In the genomic region with DNA sequence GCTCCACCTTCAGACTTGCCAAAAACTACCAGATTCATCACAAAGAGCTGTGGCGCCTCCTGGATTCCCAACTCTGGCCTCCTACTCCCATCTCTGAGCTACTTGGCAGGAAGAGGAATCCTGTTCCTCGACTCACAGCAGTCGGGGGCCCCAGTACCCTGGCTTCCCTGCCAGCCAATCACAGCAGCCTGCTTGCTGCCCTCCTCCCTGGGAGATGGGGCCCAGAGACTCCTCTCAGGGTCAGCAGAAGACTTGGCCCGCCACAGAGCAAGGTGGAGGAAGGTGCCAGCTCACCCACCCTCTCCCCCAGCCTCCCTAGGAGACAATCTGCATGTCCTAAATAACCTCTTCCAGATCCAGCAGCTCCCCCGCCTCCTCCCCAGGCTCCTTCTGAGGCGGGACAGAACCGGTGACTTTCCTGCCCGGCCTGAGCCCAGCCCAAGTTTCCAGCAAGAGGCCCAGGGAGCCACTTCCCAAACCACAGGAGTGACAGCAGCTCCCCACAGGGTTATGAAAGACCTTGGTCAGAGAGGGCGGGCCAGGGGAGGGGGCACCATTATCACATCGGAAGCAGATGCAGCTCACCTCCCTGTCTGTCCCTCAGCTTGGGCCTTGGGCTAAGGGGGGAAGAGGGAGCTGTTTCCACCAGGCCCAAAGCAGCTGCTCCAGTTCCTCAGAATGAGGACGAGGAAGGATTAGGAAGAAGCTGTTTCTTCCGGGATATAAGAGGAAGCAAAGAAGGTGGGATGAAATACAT, we compare ENCODE assay signal across 1 cellular context.
TF ChIP-seq lines count a peak whose summit lies in the region.

No MANE protein-coding gene starts in this region.

TF ChIP-seq in K562, 482 proteins besides CTCF, POLR2A, EP300 and RAD21 (continued from another document and continues in another):
- TF ChIP-seq, protein P1, sequence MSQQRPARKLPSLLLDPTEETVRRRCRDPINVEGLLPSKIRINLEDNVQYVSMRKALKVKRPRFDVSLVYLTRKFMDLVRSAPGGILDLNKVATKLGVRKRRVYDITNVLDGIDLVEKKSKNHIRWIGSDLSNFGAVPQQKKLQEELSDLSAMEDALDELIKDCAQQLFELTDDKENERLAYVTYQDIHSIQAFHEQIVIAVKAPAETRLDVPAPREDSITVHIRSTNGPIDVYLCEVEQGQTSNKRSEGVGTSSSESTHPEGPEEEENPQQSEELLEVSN (IDR thresholded peaks at IDR 0.05; ENCODE audit: borderline replicate concordance in 1 of 2, extremely low read depth in 1 of 2, insufficient read depth in 1 of 2, insufficient read length in 1 of 2, low read depth in 1 of 2, low read length in 1 of 2, poor library complexity in 1 of 2, severe bottlenecking in 1 of 2), result peak in 1 of 2 experiments; percentile 54
- TF ChIP-seq NBN (IDR thresholded peaks at IDR 0.05; ENCODE audit: low read depth) (no peak; the same call in 1 of the 2 replicates), CSDE1 (IDR thresholded peaks at IDR 0.05) (no peak), RUNX1 (IDR thresholded peaks at IDR 0.05; ENCODE audit: low read depth) (0 out of 2 replicates have a peak, but pooled peaks have one; percentile 45), SIX5 (IDR thresholded peaks at IDR 0.05; ENCODE audit: borderline replicate concordance in 1 of 2, insufficient read depth in 1 of 2, low read depth in 1 of 2, low read length in 2 of 2) (no peak), ZNF174 (CRISPR knock-in tag; IDR thresholded peaks at IDR 0.05) (no peak), ELF4 (CRISPR knock-in tag; IDR thresholded peaks at IDR 0.05) (peak; percentile 9; the same call in 1 of the 2 replicates), CBFB (CRISPR knock-in tag; IDR thresholded peaks at IDR 0.05) (peak; percentile 95), SRSF9 (IDR thresholded peaks at IDR 0.05; ENCODE audit: borderline replicate concordance, low read depth, low read length) (no peak), MCM5 (IDR thresholded peaks at IDR 0.05; ENCODE audit: low read depth) (no peak), ZFPM2 (CRISPR knock-in tag; IDR thresholded peaks at IDR 0.05) (peak; percentile 62; the same call in 1 of the 2 replicates), ZNF766 (CRISPR knock-in tag; conservative IDR thresholded peaks at IDR 0.05) (0 out of 2 replicates have a peak, but pooled peaks have one; percentile 27), RBFOX2 (IDR thresholded peaks at IDR 0.05; ENCODE audit: low read depth, low read length) (peak; percentile 58; the same call in 1 of the 2 replicates), ZFP36 (IDR thresholded peaks at IDR 0.05; ENCODE audit: low read depth, low read length, partially characterized antibody) (no peak), GATAD2A (IDR thresholded peaks at IDR 0.05) (0 out of 2 replicates have a peak, but pooled peaks have one; percentile 74), TEAD4 (IDR thresholded peaks at IDR 0.05; ENCODE audit: low read length) (peak; percentile 81; the same call in 1 of the 2 replicates), TEAD4 (CRISPR knock-in tag; IDR thresholded peaks at IDR 0.05; ENCODE audit: borderline replicate concordance) (no peak), HNRNPLL (IDR thresholded peaks at IDR 0.05; ENCODE audit: low read depth, low read length, poor library complexity, severe bottlenecking) (peak; percentile 34), ESRRB (CRISPR knock-in tag; IDR thresholded peaks at IDR 0.05; ENCODE audit: borderline replicate concordance) (no peak), ZNF217 (CRISPR knock-in tag; IDR thresholded peaks at IDR 0.05) (no peak), SMARCE1 (IDR thresholded peaks at IDR 0.05) (peak; percentile 66; the same call in 1 of the 2 replicates), PTRF (tag; IDR thresholded peaks at IDR 0.05) (no peak), ZNF354B (CRISPR knock-in tag; IDR thresholded peaks at IDR 0.05) (no peak), FUS (optimal IDR thresholded peaks at IDR 0.05; ENCODE audit: low read depth, low read length) (no peak), SNRNP70 (optimal IDR thresholded peaks at IDR 0.05; ENCODE audit: low read depth, low read length) (no peak), TRIM24 (IDR thresholded peaks at IDR 0.05) (peak; percentile 58 to 71; a peak in 3 of 4 replicates), POLR3G (IDR thresholded peaks at IDR 0.05; ENCODE audit: extremely low read depth, insufficient read length, insufficient replicate concordance) (no peak), ZFX (CRISPR knock-in tag; IDR thresholded peaks at IDR 0.05) (peak; percentile 72), TFAM (CRISPR knock-in tag; conservative IDR thresholded peaks at IDR 0.05) (no peak), STAG1 (CRISPR knock-in tag; IDR thresholded peaks at IDR 0.05; ENCODE audit: borderline replicate concordance) (no peak), ZNF133 (CRISPR knock-in tag; IDR thresholded peaks at IDR 0.05) (no peak), ZFP1 (CRISPR knock-in tag; IDR thresholded peaks at IDR 0.05) (no peak), HNRNPK (IDR thresholded peaks at IDR 0.05; ENCODE audit: low read depth, low read length, poor library complexity, severe bottlenecking) (no peak), BCL6 (CRISPR knock-in tag; IDR thresholded peaks at IDR 0.05) (no peak), ZNF551 (CRISPR knock-in tag; IDR thresholded peaks at IDR 0.05) (no peak), ATF7 (IDR thresholded peaks at IDR 0.05) (peak; percentile 49; the same call in 1 of the 2 replicates), ARHGAP35 (IDR thresholded peaks at IDR 0.05; ENCODE audit: partially characterized antibody) (no peak), ZC3H11A (IDR thresholded peaks at IDR 0.05; ENCODE audit: low read depth, low read length) (no peak), BRCA1 (IDR thresholded peaks at IDR 0.05) (no peak), BRCA1 (CRISPR knock-in tag; IDR thresholded peaks at IDR 0.05) (no peak)
- TF ChIP-seq, protein P2, sequence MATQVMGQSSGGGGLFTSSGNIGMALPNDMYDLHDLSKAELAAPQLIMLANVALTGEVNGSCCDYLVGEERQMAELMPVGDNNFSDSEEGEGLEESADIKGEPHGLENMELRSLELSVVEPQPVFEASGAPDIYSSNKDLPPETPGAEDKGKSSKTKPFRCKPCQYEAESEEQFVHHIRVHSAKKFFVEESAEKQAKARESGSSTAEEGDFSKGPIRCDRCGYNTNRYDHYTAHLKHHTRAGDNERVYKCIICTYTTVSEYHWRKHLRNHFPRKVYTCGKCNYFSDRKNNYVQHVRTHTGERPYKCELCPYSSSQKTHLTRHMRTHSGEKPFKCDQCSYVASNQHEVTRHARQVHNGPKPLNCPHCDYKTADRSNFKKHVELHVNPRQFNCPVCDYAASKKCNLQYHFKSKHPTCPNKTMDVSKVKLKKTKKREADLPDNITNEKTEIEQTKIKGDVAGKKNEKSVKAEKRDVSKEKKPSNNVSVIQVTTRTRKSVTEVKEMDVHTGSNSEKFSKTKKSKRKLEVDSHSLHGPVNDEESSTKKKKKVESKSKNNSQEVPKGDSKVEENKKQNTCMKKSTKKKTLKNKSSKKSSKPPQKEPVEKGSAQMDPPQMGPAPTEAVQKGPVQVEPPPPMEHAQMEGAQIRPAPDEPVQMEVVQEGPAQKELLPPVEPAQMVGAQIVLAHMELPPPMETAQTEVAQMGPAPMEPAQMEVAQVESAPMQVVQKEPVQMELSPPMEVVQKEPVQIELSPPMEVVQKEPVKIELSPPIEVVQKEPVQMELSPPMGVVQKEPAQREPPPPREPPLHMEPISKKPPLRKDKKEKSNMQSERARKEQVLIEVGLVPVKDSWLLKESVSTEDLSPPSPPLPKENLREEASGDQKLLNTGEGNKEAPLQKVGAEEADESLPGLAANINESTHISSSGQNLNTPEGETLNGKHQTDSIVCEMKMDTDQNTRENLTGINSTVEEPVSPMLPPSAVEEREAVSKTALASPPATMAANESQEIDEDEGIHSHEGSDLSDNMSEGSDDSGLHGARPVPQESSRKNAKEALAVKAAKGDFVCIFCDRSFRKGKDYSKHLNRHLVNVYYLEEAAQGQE (CRISPR knock-in tag; IDR thresholded peaks at IDR 0.05; ENCODE audit: low read depth), result no peak
- TF ChIP-seq, protein P3, sequence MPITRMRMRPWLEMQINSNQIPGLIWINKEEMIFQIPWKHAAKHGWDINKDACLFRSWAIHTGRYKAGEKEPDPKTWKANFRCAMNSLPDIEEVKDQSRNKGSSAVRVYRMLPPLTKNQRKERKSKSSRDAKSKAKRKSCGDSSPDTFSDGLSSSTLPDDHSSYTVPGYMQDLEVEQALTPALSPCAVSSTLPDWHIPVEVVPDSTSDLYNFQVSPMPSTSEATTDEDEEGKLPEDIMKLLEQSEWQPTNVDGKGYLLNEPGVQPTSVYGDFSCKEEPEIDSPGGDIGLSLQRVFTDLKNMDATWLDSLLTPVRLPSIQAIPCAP (CRISPR knock-in tag; IDR thresholded peaks at IDR 0.05; ENCODE audit: borderline replicate concordance), result no peak
- TF ChIP-seq, protein P4, sequence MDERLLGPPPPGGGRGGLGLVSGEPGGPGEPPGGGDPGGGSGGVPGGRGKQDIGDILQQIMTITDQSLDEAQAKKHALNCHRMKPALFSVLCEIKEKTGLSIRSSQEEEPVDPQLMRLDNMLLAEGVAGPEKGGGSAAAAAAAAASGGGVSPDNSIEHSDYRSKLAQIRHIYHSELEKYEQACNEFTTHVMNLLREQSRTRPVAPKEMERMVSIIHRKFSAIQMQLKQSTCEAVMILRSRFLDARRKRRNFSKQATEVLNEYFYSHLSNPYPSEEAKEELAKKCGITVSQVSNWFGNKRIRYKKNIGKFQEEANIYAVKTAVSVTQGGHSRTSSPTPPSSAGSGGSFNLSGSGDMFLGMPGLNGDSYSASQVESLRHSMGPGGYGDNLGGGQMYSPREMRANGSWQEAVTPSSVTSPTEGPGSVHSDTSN (CRISPR knock-in tag; IDR thresholded peaks at IDR 0.05; ENCODE audit: low read depth), result peak; percentile 90
- TF ChIP-seq, protein P4 (tag; conservative IDR thresholded peaks at IDR 0.05; ENCODE audit: low read depth), result peak; percentile 83
- TF ChIP-seq, protein P5, sequence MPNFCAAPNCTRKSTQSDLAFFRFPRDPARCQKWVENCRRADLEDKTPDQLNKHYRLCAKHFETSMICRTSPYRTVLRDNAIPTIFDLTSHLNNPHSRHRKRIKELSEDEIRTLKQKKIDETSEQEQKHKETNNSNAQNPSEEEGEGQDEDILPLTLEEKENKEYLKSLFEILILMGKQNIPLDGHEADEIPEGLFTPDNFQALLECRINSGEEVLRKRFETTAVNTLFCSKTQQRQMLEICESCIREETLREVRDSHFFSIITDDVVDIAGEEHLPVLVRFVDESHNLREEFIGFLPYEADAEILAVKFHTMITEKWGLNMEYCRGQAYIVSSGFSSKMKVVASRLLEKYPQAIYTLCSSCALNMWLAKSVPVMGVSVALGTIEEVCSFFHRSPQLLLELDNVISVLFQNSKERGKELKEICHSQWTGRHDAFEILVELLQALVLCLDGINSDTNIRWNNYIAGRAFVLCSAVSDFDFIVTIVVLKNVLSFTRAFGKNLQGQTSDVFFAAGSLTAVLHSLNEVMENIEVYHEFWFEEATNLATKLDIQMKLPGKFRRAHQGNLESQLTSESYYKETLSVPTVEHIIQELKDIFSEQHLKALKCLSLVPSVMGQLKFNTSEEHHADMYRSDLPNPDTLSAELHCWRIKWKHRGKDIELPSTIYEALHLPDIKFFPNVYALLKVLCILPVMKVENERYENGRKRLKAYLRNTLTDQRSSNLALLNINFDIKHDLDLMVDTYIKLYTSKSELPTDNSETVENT (CRISPR knock-in tag; IDR thresholded peaks at IDR 0.05), result no peak
- TF ChIP-seq, protein P6, sequence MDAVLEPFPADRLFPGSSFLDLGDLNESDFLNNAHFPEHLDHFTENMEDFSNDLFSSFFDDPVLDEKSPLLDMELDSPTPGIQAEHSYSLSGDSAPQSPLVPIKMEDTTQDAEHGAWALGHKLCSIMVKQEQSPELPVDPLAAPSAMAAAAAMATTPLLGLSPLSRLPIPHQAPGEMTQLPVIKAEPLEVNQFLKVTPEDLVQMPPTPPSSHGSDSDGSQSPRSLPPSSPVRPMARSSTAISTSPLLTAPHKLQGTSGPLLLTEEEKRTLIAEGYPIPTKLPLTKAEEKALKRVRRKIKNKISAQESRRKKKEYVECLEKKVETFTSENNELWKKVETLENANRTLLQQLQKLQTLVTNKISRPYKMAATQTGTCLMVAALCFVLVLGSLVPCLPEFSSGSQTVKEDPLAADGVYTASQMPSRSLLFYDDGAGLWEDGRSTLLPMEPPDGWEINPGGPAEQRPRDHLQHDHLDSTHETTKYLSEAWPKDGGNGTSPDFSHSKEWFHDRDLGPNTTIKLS (IDR thresholded peaks at IDR 0.05; ENCODE audit: borderline replicate concordance, low read depth), result no peak
- TF ChIP-seq, protein P7, sequence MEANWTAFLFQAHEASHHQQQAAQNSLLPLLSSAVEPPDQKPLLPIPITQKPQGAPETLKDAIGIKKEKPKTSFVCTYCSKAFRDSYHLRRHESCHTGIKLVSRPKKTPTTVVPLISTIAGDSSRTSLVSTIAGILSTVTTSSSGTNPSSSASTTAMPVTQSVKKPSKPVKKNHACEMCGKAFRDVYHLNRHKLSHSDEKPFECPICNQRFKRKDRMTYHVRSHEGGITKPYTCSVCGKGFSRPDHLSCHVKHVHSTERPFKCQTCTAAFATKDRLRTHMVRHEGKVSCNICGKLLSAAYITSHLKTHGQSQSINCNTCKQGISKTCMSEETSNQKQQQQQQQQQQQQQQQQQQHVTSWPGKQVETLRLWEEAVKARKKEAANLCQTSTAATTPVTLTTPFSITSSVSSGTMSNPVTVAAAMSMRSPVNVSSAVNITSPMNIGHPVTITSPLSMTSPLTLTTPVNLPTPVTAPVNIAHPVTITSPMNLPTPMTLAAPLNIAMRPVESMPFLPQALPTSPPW (CRISPR knock-in tag; IDR thresholded peaks at IDR 0.05), result peak; percentile 95
- TF ChIP-seq, protein P8, sequence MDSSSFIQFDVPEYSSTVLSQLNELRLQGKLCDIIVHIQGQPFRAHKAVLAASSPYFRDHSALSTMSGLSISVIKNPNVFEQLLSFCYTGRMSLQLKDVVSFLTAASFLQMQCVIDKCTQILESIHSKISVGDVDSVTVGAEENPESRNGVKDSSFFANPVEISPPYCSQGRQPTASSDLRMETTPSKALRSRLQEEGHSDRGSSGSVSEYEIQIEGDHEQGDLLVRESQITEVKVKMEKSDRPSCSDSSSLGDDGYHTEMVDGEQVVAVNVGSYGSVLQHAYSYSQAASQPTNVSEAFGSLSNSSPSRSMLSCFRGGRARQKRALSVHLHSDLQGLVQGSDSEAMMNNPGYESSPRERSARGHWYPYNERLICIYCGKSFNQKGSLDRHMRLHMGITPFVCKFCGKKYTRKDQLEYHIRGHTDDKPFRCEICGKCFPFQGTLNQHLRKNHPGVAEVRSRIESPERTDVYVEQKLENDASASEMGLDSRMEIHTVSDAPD (CRISPR knock-in tag; IDR thresholded peaks at IDR 0.05), result no peak
- TF ChIP-seq, protein P9, sequence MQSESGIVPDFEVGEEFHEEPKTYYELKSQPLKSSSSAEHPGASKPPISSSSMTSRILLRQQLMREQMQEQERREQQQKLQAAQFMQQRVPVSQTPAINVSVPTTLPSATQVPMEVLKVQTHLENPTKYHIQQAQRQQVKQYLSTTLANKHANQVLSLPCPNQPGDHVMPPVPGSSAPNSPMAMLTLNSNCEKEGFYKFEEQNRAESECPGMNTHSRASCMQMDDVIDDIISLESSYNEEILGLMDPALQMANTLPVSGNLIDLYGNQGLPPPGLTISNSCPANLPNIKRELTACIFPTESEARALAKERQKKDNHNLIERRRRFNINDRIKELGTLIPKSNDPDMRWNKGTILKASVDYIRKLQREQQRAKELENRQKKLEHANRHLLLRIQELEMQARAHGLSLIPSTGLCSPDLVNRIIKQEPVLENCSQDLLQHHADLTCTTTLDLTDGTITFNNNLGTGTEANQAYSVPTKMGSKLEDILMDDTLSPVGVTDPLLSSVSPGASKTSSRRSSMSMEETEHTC (IDR thresholded peaks at IDR 0.05), result no peak
